ENCODE assay signal across 1 cellular context in the genomic region with DNA sequence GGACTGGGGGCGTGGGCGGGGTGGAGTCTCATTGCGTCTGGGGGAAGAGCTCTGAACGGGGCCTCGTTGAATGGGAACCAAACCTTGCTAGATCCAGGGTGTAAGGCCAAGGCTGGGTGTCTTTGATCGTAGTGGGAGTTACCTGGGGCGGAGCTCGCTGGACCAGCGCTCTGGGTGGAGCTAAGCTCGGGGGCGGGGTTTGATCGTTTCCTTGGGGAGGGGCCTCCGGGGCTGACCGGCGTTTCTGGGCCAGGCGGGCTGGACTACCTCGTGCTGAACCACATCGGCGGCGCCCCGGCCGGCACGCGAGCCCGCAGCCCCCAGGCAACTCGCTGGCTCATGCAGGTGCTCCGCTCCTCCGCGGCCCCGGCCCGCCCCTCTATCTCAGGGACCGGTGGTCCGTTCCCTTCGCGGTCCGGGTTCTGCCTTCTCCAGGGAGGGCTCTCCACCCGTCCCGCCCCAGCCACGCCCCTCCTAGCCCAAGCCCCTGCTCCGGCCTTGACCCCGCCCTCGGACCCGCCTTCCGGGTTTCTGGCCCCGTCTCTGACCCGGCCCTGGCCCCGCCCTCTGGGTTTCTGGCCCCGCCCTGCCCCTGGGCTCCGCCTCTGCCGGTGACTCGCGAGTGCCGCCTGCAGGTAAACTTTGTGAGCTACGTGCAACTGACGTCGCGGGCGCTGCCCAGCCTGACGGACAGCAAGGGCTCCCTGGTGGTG.
A peak's percentile ranks its signal among the peaks of the same experiment; 100 is the strongest.
TF ChIP-seq lines count a peak whose summit lies in the region.

No MANE protein-coding gene starts in this region.

TF ChIP-seq in K562, 482 proteins besides CTCF, POLR2A, EP300 and RAD21 (continued from another document and continues in another):
- TF ChIP-seq BCLAF1 (IDR thresholded peaks at IDR 0.05; ENCODE audit: borderline replicate concordance in 1 of 2, control insufficient read depth in 1 of 2, low read depth in 2 of 2, low read length in 1 of 2): no peak
- TF ChIP-seq HNRNPUL1 (IDR thresholded peaks at IDR 0.05; ENCODE audit: low read length): no peak
- peak; percentile 39; the same call in 1 of the 2 replicates for TF ChIP-seq MBD2 (IDR thresholded peaks at IDR 0.05; ENCODE audit: borderline replicate concordance, low read depth)
- TF ChIP-seq PKNOX1 (IDR thresholded peaks at IDR 0.05): peak; percentile 87
- TF ChIP-seq CREBBP (IDR thresholded peaks at IDR 0.05; ENCODE audit: low read depth, low read length): no peak
- TF ChIP-seq ZNF384 (IDR thresholded peaks at IDR 0.05; ENCODE audit: low read depth, low read length): peak; percentile 41; the same call in 1 of the 2 replicates
- peak; percentile 88 for TF ChIP-seq L3MBTL2 (IDR thresholded peaks at IDR 0.05)
- TF ChIP-seq, protein P1, sequence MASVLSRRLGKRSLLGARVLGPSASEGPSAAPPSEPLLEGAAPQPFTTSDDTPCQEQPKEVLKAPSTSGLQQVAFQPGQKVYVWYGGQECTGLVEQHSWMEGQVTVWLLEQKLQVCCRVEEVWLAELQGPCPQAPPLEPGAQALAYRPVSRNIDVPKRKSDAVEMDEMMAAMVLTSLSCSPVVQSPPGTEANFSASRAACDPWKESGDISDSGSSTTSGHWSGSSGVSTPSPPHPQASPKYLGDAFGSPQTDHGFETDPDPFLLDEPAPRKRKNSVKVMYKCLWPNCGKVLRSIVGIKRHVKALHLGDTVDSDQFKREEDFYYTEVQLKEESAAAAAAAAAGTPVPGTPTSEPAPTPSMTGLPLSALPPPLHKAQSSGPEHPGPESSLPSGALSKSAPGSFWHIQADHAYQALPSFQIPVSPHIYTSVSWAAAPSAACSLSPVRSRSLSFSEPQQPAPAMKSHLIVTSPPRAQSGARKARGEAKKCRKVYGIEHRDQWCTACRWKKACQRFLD (CRISPR knock-in tag; IDR thresholded peaks at IDR 0.05): peak; percentile 61; the same call in 1 of the 2 replicates
- TF ChIP-seq MAZ (CRISPR knock-in tag; conservative IDR thresholded peaks at IDR 0.05 in 1 of 2, IDR thresholded peaks at IDR 0.05 in 1 of 2): peak in 1 of 2 experiments; percentile 95
- TF ChIP-seq CREB1 (IDR thresholded peaks at IDR 0.05): peak; percentile 91
- peak; percentile 95 for TF ChIP-seq CREB1 (CRISPR knock-in tag; IDR thresholded peaks at IDR 0.05)
- no peak for TF ChIP-seq ARHGAP35 (IDR thresholded peaks at IDR 0.05; ENCODE audit: partially characterized antibody)
- TF ChIP-seq CREM (IDR thresholded peaks at IDR 0.05; ENCODE audit: low read depth): peak; percentile 96
- TF ChIP-seq SUPT5H (IDR thresholded peaks at IDR 0.05): peak; percentile 53; the same call in 1 of the 2 replicates
- no peak for TF ChIP-seq DMBX1 (CRISPR knock-in tag; IDR thresholded peaks at IDR 0.05; ENCODE audit: borderline replicate concordance)
- TF ChIP-seq, protein P2, sequence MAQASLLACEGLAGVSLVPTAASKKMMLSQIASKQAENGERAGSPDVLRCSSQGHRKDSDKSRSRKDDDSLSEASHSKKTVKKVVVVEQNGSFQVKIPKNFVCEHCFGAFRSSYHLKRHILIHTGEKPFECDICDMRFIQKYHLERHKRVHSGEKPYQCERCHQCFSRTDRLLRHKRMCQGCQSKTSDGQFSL (CRISPR knock-in tag; IDR thresholded peaks at IDR 0.05): no peak
- TF ChIP-seq, protein P2 (tag; IDR thresholded peaks at IDR 0.05): no peak
- TF ChIP-seq ZBTB7A (IDR thresholded peaks at IDR 0.05; ENCODE audit: borderline replicate concordance, control insufficient read depth, low read depth, low read length): peak; percentile 74; the same call in 1 of the 2 replicates
- peak; percentile 34; the same call in 1 of the 2 replicates for TF ChIP-seq CTBP1 (IDR thresholded peaks at IDR 0.05; ENCODE audit: borderline replicate concordance)
- peak; percentile 63; the same call in 1 of the 2 replicates for TF ChIP-seq TOE1 (IDR thresholded peaks at IDR 0.05; ENCODE audit: borderline replicate concordance)
- TF ChIP-seq TOE1 (CRISPR knock-in tag; IDR thresholded peaks at IDR 0.05; ENCODE audit: borderline replicate concordance, low read depth): no peak
- peak; percentile 84 for TF ChIP-seq SAP30 (IDR thresholded peaks at IDR 0.05; ENCODE audit: borderline replicate concordance, insufficient read depth, low read depth, low read length, poor library complexity, severe bottlenecking)
- no peak for TF ChIP-seq ZNF253 (CRISPR knock-in tag; conservative IDR thresholded peaks at IDR 0.05)
- TF ChIP-seq, protein P3, sequence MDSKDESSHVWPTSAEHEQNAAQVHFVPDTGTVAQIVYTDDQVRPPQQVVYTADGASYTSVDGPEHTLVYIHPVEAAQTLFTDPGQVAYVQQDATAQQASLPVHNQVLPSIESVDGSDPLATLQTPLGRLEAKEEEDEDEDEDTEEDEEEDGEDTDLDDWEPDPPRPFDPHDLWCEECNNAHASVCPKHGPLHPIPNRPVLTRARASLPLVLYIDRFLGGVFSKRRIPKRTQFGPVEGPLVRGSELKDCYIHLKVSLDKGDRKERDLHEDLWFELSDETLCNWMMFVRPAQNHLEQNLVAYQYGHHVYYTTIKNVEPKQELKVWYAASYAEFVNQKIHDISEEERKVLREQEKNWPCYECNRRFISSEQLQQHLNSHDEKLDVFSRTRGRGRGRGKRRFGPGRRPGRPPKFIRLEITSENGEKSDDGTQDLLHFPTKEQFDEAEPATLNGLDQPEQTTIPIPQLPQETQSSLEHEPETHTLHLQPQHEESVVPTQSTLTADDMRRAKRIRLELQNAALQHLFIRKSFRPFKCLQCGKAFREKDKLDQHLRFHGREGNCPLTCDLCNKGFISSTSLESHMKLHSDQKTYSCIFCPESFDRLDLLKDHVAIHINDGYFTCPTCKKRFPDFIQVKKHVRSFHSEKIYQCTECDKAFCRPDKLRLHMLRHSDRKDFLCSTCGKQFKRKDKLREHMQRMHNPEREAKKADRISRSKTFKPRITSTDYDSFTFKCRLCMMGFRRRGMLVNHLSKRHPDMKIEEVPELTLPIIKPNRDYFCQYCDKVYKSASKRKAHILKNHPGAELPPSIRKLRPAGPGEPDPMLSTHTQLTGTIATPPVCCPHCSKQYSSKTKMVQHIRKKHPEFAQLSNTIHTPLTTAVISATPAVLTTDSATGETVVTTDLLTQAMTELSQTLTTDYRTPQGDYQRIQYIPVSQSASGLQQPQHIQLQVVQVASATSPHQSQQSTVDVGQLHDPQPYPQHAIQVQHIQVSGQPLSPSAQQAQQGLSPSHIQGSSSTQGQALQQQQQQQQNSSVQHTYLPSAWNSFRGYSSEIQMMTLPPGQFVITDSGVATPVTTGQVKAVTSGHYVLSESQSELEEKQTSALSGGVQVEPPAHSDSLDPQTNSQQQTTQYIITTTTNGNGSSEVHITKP (IDR thresholded peaks at IDR 0.05; ENCODE audit: partially characterized antibody): peak; percentile 89
- peak; percentile 56 to 58 for TF ChIP-seq NRF1 (conservative IDR thresholded peaks at IDR 0.05 in 1 of 2, IDR thresholded peaks at IDR 0.05 in 1 of 2)
- TF ChIP-seq FIP1L1 (IDR thresholded peaks at IDR 0.05; ENCODE audit: low read depth, low read length, poor library complexity, severe bottlenecking): peak; percentile 91
- TF ChIP-seq ATF1 (CRISPR knock-in tag; IDR thresholded peaks at IDR 0.05): peak; percentile 76
- peak; percentile 93 for TF ChIP-seq ATF1 (tag; IDR thresholded peaks at IDR 0.05)
- TF ChIP-seq HDAC1 (IDR thresholded peaks at IDR 0.05): peak in 1 of 2 experiments; percentile 84; a peak in 2 of 4 replicates
- TF ChIP-seq PHB2 (IDR thresholded peaks at IDR 0.05; ENCODE audit: low read depth): no peak
- no peak for TF ChIP-seq SRSF1 (IDR thresholded peaks at IDR 0.05; ENCODE audit: low read depth, low read length)
- TF ChIP-seq, protein P4, sequence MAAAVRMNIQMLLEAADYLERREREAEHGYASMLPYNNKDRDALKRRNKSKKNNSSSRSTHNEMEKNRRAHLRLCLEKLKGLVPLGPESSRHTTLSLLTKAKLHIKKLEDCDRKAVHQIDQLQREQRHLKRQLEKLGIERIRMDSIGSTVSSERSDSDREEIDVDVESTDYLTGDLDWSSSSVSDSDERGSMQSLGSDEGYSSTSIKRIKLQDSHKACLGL (CRISPR knock-in tag; IDR thresholded peaks at IDR 0.05; ENCODE audit: borderline replicate concordance, poor library complexity, severe bottlenecking): peak; percentile 21
- TF ChIP-seq MEIS2 (IDR thresholded peaks at IDR 0.05; ENCODE audit: partially characterized antibody): peak; percentile 36
- 0 out of 2 replicates have a peak, but pooled peaks have one; percentile 32 for TF ChIP-seq GABPA (tag; conservative IDR thresholded peaks at IDR 0.05; ENCODE audit: low read depth)
- no peak for TF ChIP-seq KLF1 (tag; IDR thresholded peaks at IDR 0.05)
- peak; percentile 69 for TF ChIP-seq GABPB1 (CRISPR knock-in tag; IDR thresholded peaks at IDR 0.05)
- TF ChIP-seq SIN3A (IDR thresholded peaks at IDR 0.05; ENCODE audit: borderline replicate concordance in 2 of 2, control insufficient read depth in 1 of 2, low read depth in 2 of 2, low read length in 2 of 2): peak in 1 of 2 experiments; percentile 60; a peak in 1 of 4 replicates
- TF ChIP-seq MNT (conservative IDR thresholded peaks at IDR 0.05): peak; percentile 86 to 95
- TF ChIP-seq TEAD1 (CRISPR knock-in tag; IDR thresholded peaks at IDR 0.05): peak in 1 of 2 experiments; percentile 57; a peak in 2 of 4 replicates
- TF ChIP-seq FOXP1 (CRISPR knock-in tag; IDR thresholded peaks at IDR 0.05): peak; percentile 71; the same call in 1 of the 2 replicates
- peak; percentile 36; the same call in 1 of the 2 replicates for TF ChIP-seq NBN (IDR thresholded peaks at IDR 0.05; ENCODE audit: low read depth)
- TF ChIP-seq, protein P5, sequence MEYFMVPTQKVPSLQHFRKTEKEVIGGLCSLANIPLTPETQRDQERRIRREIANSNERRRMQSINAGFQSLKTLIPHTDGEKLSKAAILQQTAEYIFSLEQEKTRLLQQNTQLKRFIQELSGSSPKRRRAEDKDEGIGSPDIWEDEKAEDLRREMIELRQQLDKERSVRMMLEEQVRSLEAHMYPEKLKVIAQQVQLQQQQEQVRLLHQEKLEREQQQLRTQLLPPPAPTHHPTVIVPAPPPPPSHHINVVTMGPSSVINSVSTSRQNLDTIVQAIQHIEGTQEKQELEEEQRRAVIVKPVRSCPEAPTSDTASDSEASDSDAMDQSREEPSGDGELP (CRISPR knock-in tag; IDR thresholded peaks at IDR 0.05; ENCODE audit: borderline replicate concordance): peak; percentile 68; the same call in 1 of the 2 replicates
- peak in 1 of 2 experiments; percentile 50; a peak in 1 of 4 replicates for TF ChIP-seq RCOR1 (IDR thresholded peaks at IDR 0.05; ENCODE audit: borderline replicate concordance in 1 of 2, low read depth in 2 of 2, low read length in 2 of 2)
- no peak; the same call in 1 of the 2 replicates for TF ChIP-seq NR2C2 (CRISPR knock-in tag; IDR thresholded peaks at IDR 0.05)
- peak; percentile 14; the same call in 1 of the 2 replicates for TF ChIP-seq NR2C2 (tag; IDR thresholded peaks at IDR 0.05)
- no peak for TF ChIP-seq ZNF347 (CRISPR knock-in tag; IDR thresholded peaks at IDR 0.05; ENCODE audit: low read depth)
